In the genomic region with DNA sequence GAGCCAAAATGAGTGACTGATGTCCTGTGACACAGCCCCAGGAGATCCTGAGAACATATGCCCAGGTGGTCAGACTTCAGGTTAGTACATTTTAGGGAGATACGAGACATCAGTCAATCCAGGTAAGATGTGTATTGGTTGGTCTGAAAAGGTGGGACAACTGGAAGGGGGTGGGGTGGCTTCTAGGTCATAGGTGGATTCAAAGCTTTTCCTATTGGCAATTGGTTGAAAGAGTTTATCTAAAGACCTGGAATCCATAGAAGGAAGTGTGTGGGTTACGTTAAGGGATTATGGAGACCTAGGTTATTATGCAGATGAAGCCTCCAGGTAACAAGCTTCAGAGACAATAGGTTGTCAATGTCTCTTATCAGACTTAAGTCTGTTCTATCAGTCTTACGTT, we compare ENCODE assay signal across 15 cellular contexts.
DNase-seq lines count a peak whose midpoint lies in the region; ATAC-seq and TF ChIP-seq lines count a peak whose summit lies in the region.
"Had no signal": no experiment of that assay in that cellular context is flagged by ENCODE, and none has a peak within 500 bp of the region (broad histone marks: within the 10 kb centered on the region; RNA-seq: fewer than 3 reads in every experiment).

No MANE protein-coding gene starts in this region.

- CTCF ChIA-PET in WTC11 (lab: Charles Lee), result no interaction called here

- no peak overlapping the region for H2BK5ac ChIP-seq in H9 (ENCODE audit: insufficient read length, low read length)
- H2BK5ac ChIP-seq in mesendoderm (ENCODE audit: low read length), result no peak overlapping the region

- no peak overlapping the region for H3K4me3 Mint-ChIP-seq in H9
- H3K4me3 Mint-ChIP-seq in WTC11, result no peak overlapping the region
- H3K4me3 Mint-ChIP-seq: CD8-positive, alpha-beta memory T cell; IgD-negative memory B cell had no signal

- H2AK5ac ChIP-seq in H9 (ENCODE audit: insufficient read length, low read length), result no peak overlapping the region
- H2AK5ac ChIP-seq in mesendoderm (ENCODE audit: low read length), result no peak overlapping the region

- H3K27ac Mint-ChIP-seq in H9, result peak overlapping the region in 2 of 3 experiments; percentile 3 to 14; a peak in 1 of 7 replicates
- no peak overlapping the region for H3K27ac Mint-ChIP-seq in WTC11
- H3K27ac Mint-ChIP-seq: CD8-positive, alpha-beta memory T cell had no signal

- H3K14ac ChIP-seq in H9 (ENCODE audit: insufficient read depth, low read length), result no peak overlapping the region

- H3K9me3 Mint-ChIP-seq in H9 (peaks cover 2 to 6% of the 10 kb centered on the region in 2 experiments; a peak in 2 of 5 replicates), WTC11 (peaks cover 3% of the 10 kb centered on the region; the same call in 1 of the 2 replicates)
- H3K9me3 Mint-ChIP-seq: CD8-positive, alpha-beta memory T cell had no signal

- ATAC-seq in WTC11 (0 out of 2 replicates have a peak, but pooled peaks have one; percentile 7), thoracic aorta (ENCODE audit: insufficient number of reproducible peaks, low FRiP score, low read depth) (no peak)

- no peaks in the 10 kb centered on the region for H3K23me2 ChIP-seq in H9 (ENCODE audit: insufficient read length, low read depth, low read length, poor library complexity, severe bottlenecking)

- no peak overlapping the region for H3K4ac ChIP-seq in H9 (ENCODE audit: low read depth, low read length)
- no peak overlapping the region for H3K4ac ChIP-seq in mesendoderm (ENCODE audit: low read depth, low read length)

- H3K9ac ChIP-seq in H9 (ENCODE audit: extremely low read depth, insufficient read length, low read length) (no peak overlapping the region), mesendoderm (ENCODE audit: low read length) (no peak overlapping the region)
- H3K9ac ChIP-seq: BLaER1 had no signal

- TF ChIP-seq CTCF in H9 (conservative IDR thresholded peaks at IDR 0.05), result no peak
- TF ChIP-seq CTCF in WTC11 (IDR thresholded peaks at IDR 0.05), result no peak
- TF ChIP-seq CTCF in thoracic aorta (IDR thresholded peaks at IDR 0.05), result no peak
- TF ChIP-seq CTCF in GM20000 (IDR thresholded peaks at IDR 0.05; ENCODE audit: extremely low read depth, missing control alignments), result no peak

- H4K5ac ChIP-seq in H9 (ENCODE audit: insufficient read length, low read depth, low read length) (no peak overlapping the region), mesendoderm (ENCODE audit: low read length) (no peak overlapping the region)

- H3K27me3 ChIP-seq in H9 (ENCODE audit: insufficient read depth, low read length) (no peaks in the 10 kb centered on the region), mesendoderm (ENCODE audit: insufficient read depth, low read length, poor library complexity) (no peaks in the 10 kb centered on the region), thoracic aorta (replicated peaks; ENCODE audit: insufficient read depth) (no peaks in the 10 kb centered on the region)
- H3K27me3 ChIP-seq: BLaER1 had no signal

- H3K4me1 Mint-ChIP-seq in H9 (peaks cover 38 to 39% of the 10 kb centered on the region in 2 experiments), WTC11 (peaks cover 44% of the 10 kb centered on the region)
- H3K4me1 Mint-ChIP-seq: CD8-positive, alpha-beta memory T cell had no signal

- H3K27ac ChIP-seq in H9 (ENCODE audit: insufficient read length, low read depth, low read length) (no peak overlapping the region), mesendoderm (ENCODE audit: low read depth, low read length) (no peak overlapping the region), thoracic aorta (peak overlapping the region; percentile 90 to 94)
- H3K27ac ChIP-seq: BLaER1 had no signal

- H4K20me1 ChIP-seq in H9 (ENCODE audit: control insufficient read depth, insufficient read depth, insufficient read length), result no peaks in the 10 kb centered on the region
- H4K20me1 ChIP-seq: BLaER1 had no signal

- H3K79me1 ChIP-seq in H9 (ENCODE audit: insufficient read depth, low read depth, low read length, poor library complexity, severe bottlenecking) (no peaks in the 10 kb centered on the region), mesendoderm (ENCODE audit: low read length) (no peaks in the 10 kb centered on the region)

- no peak overlapping the region for H2BK20ac ChIP-seq in H9 (ENCODE audit: low read depth, low read length, poor library complexity, severe bottlenecking)

- H3K4me2 ChIP-seq in H9 (ENCODE audit: insufficient read depth, insufficient read length, low read length), result no peak overlapping the region
- H3K4me2 ChIP-seq in mesendoderm (ENCODE audit: low read length), result no peak overlapping the region
- H3K4me2 ChIP-seq: BLaER1 had no signal

- H2BK12ac ChIP-seq in H9 (ENCODE audit: insufficient read length, low read depth, low read length), result no peak overlapping the region

- H3K36me3 Mint-ChIP-seq in H9 (ENCODE audit: insufficient read depth in 1 of 3, low read depth in 3 of 3) (peaks cover 0 to 4% (median 3%) of the 10 kb centered on the region in 3 experiments; a peak in 2 of 7 replicates), WTC11 (peaks cover 1% of the 10 kb centered on the region; the same call in 1 of the 2 replicates)
- H3K36me3 Mint-ChIP-seq: CD8-positive, alpha-beta memory T cell; IgD-negative memory B cell had no signal

- H3K18ac ChIP-seq in H9 (ENCODE audit: insufficient read length, low read depth, low read length), result no peak overlapping the region
- H3K18ac ChIP-seq in mesendoderm (ENCODE audit: low read length), result no peak overlapping the region

- no peak overlapping the region for H3T11ph ChIP-seq in H9 (ENCODE audit: low read length)

- no peak overlapping the region for H3K4me3 ChIP-seq in mesendoderm (ENCODE audit: low read length)
- no peak overlapping the region for H3K4me3 ChIP-seq in thoracic aorta
- H3K4me3 ChIP-seq: BLaER1 had no signal

- H2BK15ac ChIP-seq in H9 (ENCODE audit: low read depth, low read length) (no peak overlapping the region), mesendoderm (replicated peaks; ENCODE audit: low read depth) (no peak overlapping the region)

- no peak overlapping the region for H3K56ac ChIP-seq in H9 (ENCODE audit: insufficient read length, low read depth, low read length)
- H3K56ac ChIP-seq in mesendoderm (ENCODE audit: low read length), result no peak overlapping the region

- H3K79me2 ChIP-seq in H9 (ENCODE audit: insufficient read depth, low read length) (no peaks in the 10 kb centered on the region), mesendoderm (ENCODE audit: control insufficient read depth, insufficient read depth, low read length) (no peaks in the 10 kb centered on the region)

- H3K36me3 ChIP-seq in mesendoderm (ENCODE audit: control insufficient read depth, insufficient read depth, low read length) (no peaks in the 10 kb centered on the region), thoracic aorta (no peaks in the 10 kb centered on the region)
- H3K36me3 ChIP-seq: BLaER1 had no signal

- DNase-seq in H9 (no peak), WTC11 (ENCODE audit: low spot score) (no peak), mesendoderm (peak; percentile 86), thoracic aorta (ENCODE audit: low spot score) (no peak), mesenteric fat pad (ENCODE audit: low spot score) (no peak), GM20000 (ENCODE audit: low spot score) (no peak), amniotic stem cell (lab: John Stamatoyannopoulos, UW) (no peak)
- no peak for DNase-seq in activated CD4-positive, CD25-positive, alpha-beta regulatory T cell treated with anti-CD3 and anti-CD28 coated beads, Interleukin-2, amount 50 U/mL, for 72 hours
- DNase-seq: Caco-2; CD8-positive, alpha-beta memory T cell; DMS53; GF-D8; KG1 had no signal

- WGBS in H9 (ENCODE audit: extremely low coverage, insufficient read length, low lambda C conversion rate), result no CpG with 5 or more reads among the region's 3 CpGs
- no CpG with 5 or more reads among the region's 3 CpGs for whole genome bisulfite sequencing in mesendoderm (ENCODE audit: extremely low coverage, insufficient coverage, low lambda C conversion rate)

- H3K9me3 ChIP-seq in H9 (ENCODE audit: control insufficient read depth, low read depth, low read length) (no peaks in the 10 kb centered on the region), thoracic aorta (no peaks in the 10 kb centered on the region)
- H3K9me3 ChIP-seq: BLaER1, Caco-2 had no signal

- no peak overlapping the region for H2AFZ ChIP-seq in H9 (ENCODE audit: low read length)

- H4K8ac ChIP-seq in H9 (replicated peaks; ENCODE audit: insufficient read length, low read depth, low read length), result no peak overlapping the region
- H4K8ac ChIP-seq in mesendoderm (ENCODE audit: low read depth, low read length), result no peak overlapping the region

- no peak overlapping the region for H4K91ac ChIP-seq in H9 (ENCODE audit: insufficient read length, low read depth, low read length)

- no peaks in the 10 kb centered on the region for H3K27me3 Mint-ChIP-seq in H9 (ENCODE audit: low read depth)
- no peaks in the 10 kb centered on the region; the same call in 1 of the 2 replicates for H3K27me3 Mint-ChIP-seq in WTC11 (ENCODE audit: low read depth)

- POLR2A ChIA-PET in WTC11 (lab: Charles Lee), result no interaction called here

- no peak overlapping the region for H3K23ac ChIP-seq in H9 (ENCODE audit: insufficient read length, low read depth, low read length)
- H3K23ac ChIP-seq in mesendoderm (ENCODE audit: low read length), result no peak overlapping the region

- H3K4me1 ChIP-seq in H9 (ENCODE audit: insufficient read depth, low read length) (0 out of 2 replicates have a peak, but pooled peaks cover 2% of the 10 kb centered on the region), mesendoderm (ENCODE audit: control insufficient read depth, low read depth, low read length) (peaks cover 8% of the 10 kb centered on the region), thoracic aorta (ENCODE audit: control insufficient read depth in 1 of 2, low read depth in 2 of 2) (peaks cover 32 to 57% of the 10 kb centered on the region in 2 donors)
- H3K4me1 ChIP-seq: Caco-2 had no signal

- H2BK120ac ChIP-seq in H9 (ENCODE audit: low read depth, low read length, poor library complexity, severe bottlenecking) (no peak overlapping the region), mesendoderm (ENCODE audit: low read depth, low read length) (no peak overlapping the region)

TF ChIP-seq in WTC11, 78 proteins besides CTCF, POLR2A, EP300 and RAD21 (continues in another document):
- TF ChIP-seq PRRX2 (CRISPR knock-in tag; IDR thresholded peaks at IDR 0.05) (no peak), ZMAT4 (CRISPR knock-in tag; IDR thresholded peaks at IDR 0.05) (no peak)

Comparison
In these comparisons a context has a peak if more than half of its experiments do, and no peak if none do; other contexts are left out.
1. H3K27ac ChIP-seq: peak in thoracic aorta (2 of 2); none in H9 (single experiment) and mesendoderm (single experiment).